ENCODE assay signal across 1 cellular context in genomic region chr5:140700177-140701144, GRCh38.
TF ChIP-seq lines count a peak whose summit lies in the region.

Gene ZMAT2 (plus strand): TSS chr5:140700447. CDS start chr5:140700461, 14 bp downstream.

TF ChIP-seq in HepG2, 621 proteins besides CTCF, POLR2A, EP300 and RAD21 (continued from another document and continues in another):
- no peak for TF ChIP-seq ZNF362 (CRISPR knock-in tag; IDR thresholded peaks at IDR 0.05; ENCODE audit: borderline replicate concordance)
- TF ChIP-seq KAT7 (CRISPR knock-in tag; IDR thresholded peaks at IDR 0.05; ENCODE audit: borderline replicate concordance), result peak; percentile 90
- peak; percentile 96 for TF ChIP-seq PHF20 (CRISPR knock-in tag; IDR thresholded peaks at IDR 0.05)
- no peak for TF ChIP-seq FOXM1 (CRISPR knock-in tag; IDR thresholded peaks at IDR 0.05)
- TF ChIP-seq ZNF281 (CRISPR knock-in tag; IDR thresholded peaks at IDR 0.05; ENCODE audit: borderline replicate concordance), result no peak
- TF ChIP-seq MTA3 (CRISPR knock-in tag; IDR thresholded peaks at IDR 0.05), result no peak
- TF ChIP-seq MTF1 (CRISPR knock-in tag; IDR thresholded peaks at IDR 0.05), result no peak
- no peak for TF ChIP-seq DMTF1 (CRISPR knock-in tag; IDR thresholded peaks at IDR 0.05)
- no peak for TF ChIP-seq SRSF9 (IDR thresholded peaks at IDR 0.05; ENCODE audit: borderline replicate concordance, insufficient read depth, low read depth, low read length, poor library complexity, severe bottlenecking)
- no peak; the same call in 1 of the 2 replicates for TF ChIP-seq ZNF556 (CRISPR knock-in tag; IDR thresholded peaks at IDR 0.05; ENCODE audit: borderline replicate concordance)
- peak; percentile 24; the same call in 1 of the 2 replicates for TF ChIP-seq UBTF (CRISPR knock-in tag; IDR thresholded peaks at IDR 0.05)
- no peak for TF ChIP-seq HNF4A (CRISPR knock-in tag; IDR thresholded peaks at IDR 0.05)
- TF ChIP-seq ZNF572 (CRISPR knock-in tag; IDR thresholded peaks at IDR 0.05), result no peak
- TF ChIP-seq ZNF879 (CRISPR knock-in tag; IDR thresholded peaks at IDR 0.05), result no peak
- no peak for TF ChIP-seq ZNF567 (CRISPR knock-in tag; IDR thresholded peaks at IDR 0.05; ENCODE audit: borderline replicate concordance)
- peak; percentile 95 for TF ChIP-seq NFYB (CRISPR knock-in tag; IDR thresholded peaks at IDR 0.05)
- no peak for TF ChIP-seq ONECUT2 (CRISPR knock-in tag; IDR thresholded peaks at IDR 0.05)
- TF ChIP-seq CHCHD3 (CRISPR knock-in tag; IDR thresholded peaks at IDR 0.05), result no peak
- TF ChIP-seq FOXK1 (CRISPR knock-in tag; IDR thresholded peaks at IDR 0.05; ENCODE audit: borderline replicate concordance, low read depth), result peak; percentile 96; the same call in 1 of the 2 replicates
- TF ChIP-seq CEBPB (IDR thresholded peaks at IDR 0.05; ENCODE audit: borderline replicate concordance, low read depth, low read length), result peak; percentile 94
- no peak for TF ChIP-seq ZNF230 (CRISPR knock-in tag; IDR thresholded peaks at IDR 0.05)
- TF ChIP-seq KLF16 (CRISPR knock-in tag; IDR thresholded peaks at IDR 0.05), result peak in 1 of 2 experiments; percentile 85; a peak in 2 of 4 replicates
- no peak for TF ChIP-seq ZNF326 (CRISPR knock-in tag; IDR thresholded peaks at IDR 0.05; ENCODE audit: borderline replicate concordance)
- no peak for TF ChIP-seq ZNF761 (CRISPR knock-in tag; conservative IDR thresholded peaks at IDR 0.05)
- TF ChIP-seq IRX3 (CRISPR knock-in tag; IDR thresholded peaks at IDR 0.05; ENCODE audit: borderline replicate concordance, low read depth), result no peak
- no peak for TF ChIP-seq ZNF30 (CRISPR knock-in tag; IDR thresholded peaks at IDR 0.05)
- TF ChIP-seq TMF1 (CRISPR knock-in tag; IDR thresholded peaks at IDR 0.05; ENCODE audit: low read depth), result 0 out of 2 replicates have a peak, but pooled peaks have one; percentile 32
- TF ChIP-seq ZNF101 (CRISPR knock-in tag; IDR thresholded peaks at IDR 0.05; ENCODE audit: borderline replicate concordance, low read depth), result no peak
- TF ChIP-seq CHD4 (IDR thresholded peaks at IDR 0.05; ENCODE audit: borderline replicate concordance, low read length), result no peak
- no peak for TF ChIP-seq ZHX1 (CRISPR knock-in tag; IDR thresholded peaks at IDR 0.05; ENCODE audit: low read depth)
- no peak for TF ChIP-seq REXO4 (CRISPR knock-in tag; IDR thresholded peaks at IDR 0.05; ENCODE audit: borderline replicate concordance)
- TF ChIP-seq NR0B2 (CRISPR knock-in tag; IDR thresholded peaks at IDR 0.05), result no peak
- TF ChIP-seq ZNF598 (CRISPR knock-in tag; IDR thresholded peaks at IDR 0.05; ENCODE audit: borderline replicate concordance), result peak; percentile 29; the same call in 1 of the 2 replicates
- no peak for TF ChIP-seq ZNF770 (CRISPR knock-in tag; IDR thresholded peaks at IDR 0.05)
- TF ChIP-seq ZNF296 (CRISPR knock-in tag; conservative IDR thresholded peaks at IDR 0.05), result 0 out of 2 replicates have a peak, but pooled peaks have one; percentile 41
- TF ChIP-seq ZFP37 (CRISPR knock-in tag; IDR thresholded peaks at IDR 0.05; ENCODE audit: borderline replicate concordance), result no peak
- no peak for TF ChIP-seq DZIP1 (CRISPR knock-in tag; IDR thresholded peaks at IDR 0.05)
- TF ChIP-seq ATF7 (IDR thresholded peaks at IDR 0.05), result no peak
- no peak for TF ChIP-seq ATF7 (CRISPR knock-in tag; IDR thresholded peaks at IDR 0.05)
- 0 out of 2 replicates have a peak, but pooled peaks have one; percentile 19 for TF ChIP-seq ZKSCAN8 (CRISPR knock-in tag; IDR thresholded peaks at IDR 0.05; ENCODE audit: borderline replicate concordance)
- no peak for TF ChIP-seq ZKSCAN5 (CRISPR knock-in tag; IDR thresholded peaks at IDR 0.05)
- no peak for TF ChIP-seq RELA (CRISPR knock-in tag; IDR thresholded peaks at IDR 0.05)
- peak; percentile 78 for TF ChIP-seq TARDBP (CRISPR knock-in tag; IDR thresholded peaks at IDR 0.05)
- TF ChIP-seq ZNF350 (CRISPR knock-in tag; IDR thresholded peaks at IDR 0.05; ENCODE audit: borderline replicate concordance, low read depth), result no peak; the same call in 1 of the 2 replicates
- no peak for TF ChIP-seq ZNF225 (CRISPR knock-in tag; IDR thresholded peaks at IDR 0.05)
- TF ChIP-seq ZNF776 (CRISPR knock-in tag; IDR thresholded peaks at IDR 0.05), result no peak
- TF ChIP-seq ZNF232 (CRISPR knock-in tag; IDR thresholded peaks at IDR 0.05; ENCODE audit: borderline replicate concordance), result peak; percentile 36; the same call in 1 of the 2 replicates
- no peak for TF ChIP-seq ZMAT5 (CRISPR knock-in tag; IDR thresholded peaks at IDR 0.05; ENCODE audit: borderline replicate concordance, low read depth)
- TF ChIP-seq FOXC1 (CRISPR knock-in tag; IDR thresholded peaks at IDR 0.05; ENCODE audit: borderline replicate concordance), result no peak
- no peak for TF ChIP-seq ZNF773 (CRISPR knock-in tag; IDR thresholded peaks at IDR 0.05; ENCODE audit: borderline replicate concordance)
